Comparison of ENCODE assay signal across 17 cellular contexts in the genomic region with DNA sequence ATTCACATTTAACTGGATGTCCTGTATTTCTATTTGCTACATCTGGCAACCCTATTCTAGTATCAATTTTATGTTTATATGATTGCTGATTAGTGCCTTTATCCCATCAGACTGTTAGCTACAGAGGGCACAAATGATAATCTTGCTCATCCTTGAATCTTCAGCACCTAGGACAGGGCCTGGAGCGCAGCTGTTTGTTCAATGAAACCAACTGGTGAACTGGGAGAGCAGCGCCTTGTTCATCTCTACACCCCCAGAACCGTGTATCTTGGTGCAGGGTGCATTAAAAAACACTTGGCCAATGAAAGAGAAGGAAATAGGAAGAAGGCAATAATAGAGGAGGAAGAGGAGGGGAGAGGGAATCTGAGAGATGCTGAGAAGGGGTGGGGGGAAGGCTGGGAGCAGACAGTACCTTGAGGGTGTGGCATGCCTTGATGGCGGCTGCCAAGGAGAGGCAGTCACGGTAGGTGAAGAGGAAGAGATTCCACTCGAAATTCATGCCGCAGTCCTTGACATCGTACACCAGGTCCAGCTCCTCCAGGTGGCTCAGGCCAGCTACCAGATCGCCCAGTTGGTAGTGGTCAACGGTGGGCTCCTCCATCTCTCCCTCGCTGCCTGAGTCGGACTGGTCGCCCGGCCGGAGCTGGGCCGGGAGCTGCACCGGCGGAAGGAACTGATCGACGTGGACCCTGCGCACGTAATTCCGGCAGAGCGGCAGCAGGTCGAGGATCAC. TPM values are rescaled to one million over a fixed set of nuclear protein-coding genes. Genes with fewer than 3 reads are reported as not detected.
DNase-seq lines count a peak whose midpoint lies in the region; ATAC-seq and TF ChIP-seq lines count a peak whose summit lies in the region.
"Had no signal": no experiment of that assay in that cellular context is flagged by ENCODE, and none has a peak within 500 bp of the region (broad histone marks: within the 10 kb centered on the region; RNA-seq: fewer than 3 reads in every experiment).

No MANE protein-coding gene starts in this region.

- ATAC-seq in IMR-90 (ENCODE audit: low read depth) (peak; percentile 73; the same call in 1 of the 2 replicates), T-helper 17 cell (no peak), left lobe of liver (no peak)

- H3K27ac Mint-ChIP-seq in T-helper 17 cell, result no peak overlapping the region
- H3K27ac Mint-ChIP-seq: activated naive CD4-positive, alpha-beta T cell treated with anti-CD3 and anti-CD28 coated beads, Interleukin-2, amount 50 U/mL, for 24 hours had no signal

- H2AFZ ChIP-seq in IMR-90 (replicated peaks; ENCODE audit: low read length, poor library complexity), result no peak overlapping the region

- no peak overlapping the region for H2BK5ac ChIP-seq in IMR-90 (ENCODE audit: low read depth, low read length, poor library complexity, severe bottlenecking)

- H3K9ac ChIP-seq in IMR-90 (ENCODE audit: low read depth, low read length), result no peak overlapping the region

- TF ChIP-seq POLR2A in IMR-90 (IDR thresholded peaks at IDR 0.05; ENCODE audit: low read depth, low read length) (no peak), spleen (IDR thresholded peaks at IDR 0.05) (no peak)

- no peak overlapping the region for H2BK20ac ChIP-seq in IMR-90 (ENCODE audit: low read depth, low read length)

- intact Hi-C loops in IMR-90 (cut with micrococcal nuclease), result no loop called here
- intact Hi-C loops in spleen (cut with DNase I; ENCODE audit: low total_unique reads), result no loop called here

- no TSS peak for BruUV-seq in IMR-90 (replicated peaks; lab: Mats Ljungman, UMichigan)

- no peaks in the 10 kb centered on the region; the same call in 1 of the 2 replicates for H4K20me1 ChIP-seq in IMR-90 (ENCODE audit: insufficient read depth, low read length)

- H3K27me3 Mint-ChIP-seq in T-helper 17 cell, result peaks cover 69% of the 10 kb centered on the region

- 80% methylated on average over 1 of the region's 25 CpGs; no CpG with 5 or more reads in 1 of the 2 experiments for WGBS in IMR-90 (ENCODE audit: extremely low coverage in 2 of 2, insufficient read length in 1 of 2), 2 experiments
- 74 to 85% (median 81%) methylated on average over 24 to 25 of the region's 25 CpGs for WGBS in spleen, 5 donors

- no peak overlapping the region for H3K4ac ChIP-seq in IMR-90 (ENCODE audit: low read depth, low read length)

- H3K9me1 ChIP-seq in IMR-90 (ENCODE audit: insufficient read depth, low read length), result no peaks in the 10 kb centered on the region

- dilution Hi-C loops in IMR-90 (cut with HindIII; ENCODE audit: low sequenced_read_pairs, unreplicated experiment), result no loop called here

- no peaks in the 10 kb centered on the region for H3K79me1 ChIP-seq in IMR-90 (ENCODE audit: low read depth in 1 of 2, low read length in 2 of 2)

- H3K27me3 ChIP-seq in IMR-90 (ENCODE audit: control insufficient read depth, insufficient read depth, low read length) (peaks cover 38% of the 10 kb centered on the region), spleen (replicated peaks in 1 of 7) (peaks cover 0 to 76% (median 13%) of the 10 kb centered on the region in 7 donors)

- H3K23ac ChIP-seq in IMR-90 (ENCODE audit: low read depth, low read length), result no peak overlapping the region; the same call in 1 of the 2 replicates

- no peak overlapping the region for H3K4me3 ChIP-seq in IMR-90 (ENCODE audit: insufficient read depth, low read depth, low read length)
- no peak overlapping the region for H3K4me3 ChIP-seq in spleen
- H3K4me3 ChIP-seq: lung had no signal

- DNase-seq in AG20443 (ENCODE audit: low spot score) (peak; percentile 51), IMR-90 (peak; percentile 35), T-helper 17 cell (no peak), iPS-NIHi11 (ENCODE audit: low spot score) (peak; percentile 71), MV-4-11 (lab: John Stamatoyannopoulos, UW) (no peak), spleen (no peak), left lobe of liver (ENCODE audit: low spot score) (no peak), NCI-H345 (lab: John Stamatoyannopoulos, UW) (no peak)
- DNase-seq: GF-D8, NCI-H1105, NCI-H526, Right ventricle myocardium superior, WERI-Rb-1 had no signal

- H4K8ac ChIP-seq in IMR-90 (ENCODE audit: low read depth in 2 of 2, low read length in 2 of 2), result no peak overlapping the region

- H3K9me3 ChIP-seq in IMR-90 (ENCODE audit: control insufficient read depth, insufficient read depth, low read length) (no peaks in the 10 kb centered on the region), T-helper 17 cell (ENCODE audit: control insufficient read depth, low read length, poor library complexity, severe bottlenecking) (no peaks in the 10 kb centered on the region), spleen (no peaks in the 10 kb centered on the region)
- H3K9me3 ChIP-seq: neutrophil had no signal

- no peak overlapping the region for H2AK9ac ChIP-seq in IMR-90 (replicated peaks; ENCODE audit: low read depth, low read length, poor library complexity)

- H3K36me3 Mint-ChIP-seq in T-helper 17 cell (ENCODE audit: low read depth), result peaks cover 22% of the 10 kb centered on the region
- H3K36me3 Mint-ChIP-seq: activated naive CD4-positive, alpha-beta T cell treated with anti-CD3 and anti-CD28 coated beads, Interleukin-2, amount 50 U/mL, for 24 hours had no signal

- H3K27ac ChIP-seq in IMR-90 (ENCODE audit: insufficient read depth, low read length) (no peak overlapping the region), spleen (no peak overlapping the region)
- H3K27ac ChIP-seq: neutrophil, WERI-Rb-1 had no signal

- TF ChIP-seq CTCF in IMR-90 (conservative IDR thresholded peaks at IDR 0.05; ENCODE audit: low read depth, low read length) (no peak), spleen (IDR thresholded peaks at IDR 0.05 in 8 of 11, conservative IDR thresholded peaks at IDR 0.05 in 3 of 11) (no peak)

- POLR2A ChIA-PET in IMR-90 (lab: Charles Lee; ENCODE audit: unreplicated experiment), result no interaction called here

- H3K36me3 ChIP-seq in IMR-90 (ENCODE audit: control insufficient read depth, insufficient read depth, low read length) (no peaks in the 10 kb centered on the region), spleen (no peaks in the 10 kb centered on the region)
- H3K36me3 ChIP-seq: neutrophil, WERI-Rb-1 had no signal

- no peak overlapping the region for H4K5ac ChIP-seq in IMR-90 (ENCODE audit: low read depth, low read length)

- H4K91ac ChIP-seq in IMR-90 (ENCODE audit: insufficient read depth, low read depth, low read length), result no peak overlapping the region

- H2BK15ac ChIP-seq in IMR-90 (ENCODE audit: low read depth, low read length), result no peak overlapping the region

- peak overlapping the region; percentile 36 for H3K4me3 Mint-ChIP-seq in T-helper 17 cell
- H3K4me3 Mint-ChIP-seq: activated naive CD4-positive, alpha-beta T cell treated with anti-CD3 and anti-CD28 coated beads, Interleukin-2, amount 50 U/mL, for 24 hours; central memory CD8-positive, alpha-beta T cell had no signal

- in situ Hi-C loops in IMR-90 (cut with MboI; ENCODE audit: low sequenced_read_pairs), result no loop called here

- CTCF ChIA-PET in IMR-90 (lab: Yijun Ruan, JAX), result no interaction called here

- peaks cover 8% of the 10 kb centered on the region for H3K4me1 Mint-ChIP-seq in T-helper 17 cell
- H3K4me1 Mint-ChIP-seq: activated naive CD4-positive, alpha-beta T cell treated with anti-CD3 and anti-CD28 coated beads, Interleukin-2, amount 50 U/mL, for 24 hours; central memory CD8-positive, alpha-beta T cell had no signal

- no peak for TF ChIP-seq RAD21 in IMR-90 (IDR thresholded peaks at IDR 0.05; ENCODE audit: low read length)

- no peaks in the 10 kb centered on the region for H3K4me1 ChIP-seq in IMR-90 (ENCODE audit: control insufficient read depth, insufficient read depth, low read length)
- H3K4me1 ChIP-seq in spleen, result peaks cover 0 to 7% (median 0%) of the 10 kb centered on the region in 6 donors

- H3K18ac ChIP-seq in IMR-90 (ENCODE audit: low read depth, low read length), result no peak overlapping the region

- no peak overlapping the region for H2AK5ac ChIP-seq in IMR-90 (ENCODE audit: low read depth, low read length)

- H3K14ac ChIP-seq in IMR-90 (replicated peaks; ENCODE audit: low read depth, low read length), result no peak overlapping the region

- H3K4me2 ChIP-seq in IMR-90 (ENCODE audit: low read depth, low read length), result no peak overlapping the region

- H2BK120ac ChIP-seq in IMR-90 (ENCODE audit: low read depth, low read length), result no peak overlapping the region

- no peak overlapping the region for H3K56ac ChIP-seq in IMR-90 (ENCODE audit: extremely low read depth, insufficient read depth, low read length)

RNA-seq across cellular contexts. Expression of a gene that starts 15.5 kb away (rescaled TPM):
- not detected in 2 replicates for total RNA-seq in IMR-90 (2012; rRNA removed)
- polyA plus RNA-seq in IMR-90 (2012; rRNA removed), result not detected in 2 replicates
- polyA plus RNA-seq in IMR-90 (2012; cell fraction: cytosol; rRNA removed), result 0.01 TPM in 1 of 2 replicates, not detected in the other
- 0.06 and 0.15 TPM in 2 replicates for polyA plus RNA-seq in IMR-90 (2012; cell fraction: nucleus; rRNA removed; ENCODE audit: low replicate concordance)
- total RNA-seq in T-helper 17 cell, result not detected
- under 1 TPM in 1 of 7 donors, not detected in 6; 0.17 TPM for total RNA-seq in spleen
- polyA plus RNA-seq in spleen, result under 1 TPM in 2 of 3 donors, not detected in 1; 0.03 to 0.11 TPM
- total RNA-seq in left lobe of liver, result not detected
- total RNA-seq: Right ventricle myocardium superior had no signal

RNA-seq across cellular contexts. Expression of a gene that starts 20.4 kb away (rescaled TPM):
- total RNA-seq in IMR-90 (2012; rRNA removed) (7.5 and 7.9 TPM in 2 replicates), T-helper 17 cell (10 to 100 TPM; 59.2 to 62.8 TPM), spleen (10 to 100 TPM; 32.2 to 89.7 (median 60.7) TPM), left lobe of liver (2.8 TPM)
- polyA plus RNA-seq in IMR-90 (2012; rRNA removed) (13.0 and 16.7 TPM in 2 replicates), spleen (10 to 100 TPM; 41.3 to 49.8 (median 42.3) TPM)
- 17.6 and 22.6 TPM in 2 replicates for polyA plus RNA-seq in IMR-90 (2012; cell fraction: cytosol; rRNA removed)
- polyA plus RNA-seq in IMR-90 (2012; cell fraction: nucleus; rRNA removed; ENCODE audit: low replicate concordance), result 14.5 and 23.0 TPM in 2 replicates

RNA-seq across cellular contexts. Expression of a gene that starts 27.4 kb away (rescaled TPM):
- total RNA-seq in IMR-90 (2012; rRNA removed) (10.4 and 10.8 TPM in 2 replicates), T-helper 17 cell (10 to 100 TPM; 13.1 to 14.8 TPM), spleen (10 to 100 TPM; 11.0 to 16.8 (median 14.6) TPM), left lobe of liver (7.7 TPM)
- polyA plus RNA-seq in IMR-90 (2012; rRNA removed) (9.1 and 10.3 TPM in 2 replicates), spleen (1 to 10 TPM; 3.5 to 6.7 (median 3.7) TPM)
- polyA plus RNA-seq in IMR-90 (2012; cell fraction: cytosol; rRNA removed), result 8.0 and 8.9 TPM in 2 replicates
- 15.6 and 29.8 TPM in 2 replicates for polyA plus RNA-seq in IMR-90 (2012; cell fraction: nucleus; rRNA removed; ENCODE audit: low replicate concordance)

RNA-seq across cellular contexts. Expression of a gene that starts 28.4 kb away (rescaled TPM):
- total RNA-seq in IMR-90 (2012; rRNA removed) (41.7 and 51.4 TPM in 2 replicates), T-helper 17 cell (10 to 100 TPM; 14.7 to 15.2 TPM), spleen (10 to 100 TPM; 22.4 to 30.4 (median 27.9) TPM), left lobe of liver (18.4 TPM)
- polyA plus RNA-seq in IMR-90 (2012; rRNA removed) (89.9 and 94.8 TPM in 2 replicates), spleen (10 to 100 TPM; 17.6 to 22.0 (median 21.7) TPM)
- polyA plus RNA-seq in IMR-90 (2012; cell fraction: cytosol; rRNA removed), result 91.0 and 123 TPM in 2 replicates
- 64.5 and 76.3 TPM in 2 replicates for polyA plus RNA-seq in IMR-90 (2012; cell fraction: nucleus; rRNA removed; ENCODE audit: low replicate concordance)

RNA-seq across cellular contexts. Expression of a gene that starts 38.8 kb away (rescaled TPM):
- total RNA-seq in IMR-90 (2012; rRNA removed) (1,307 and 1,440 TPM in 2 replicates), T-helper 17 cell (100 to 1,000 TPM; 454 to 478 TPM), spleen (100 to 1,000 TPM; 372 to 546 (median 415) TPM), left lobe of liver (187 TPM)
- polyA plus RNA-seq in IMR-90 (2012; rRNA removed) (771 and 887 TPM in 2 replicates), spleen (100 to 1,000 TPM; 196 to 330 (median 302) TPM)
- 246 and 656 TPM in 2 replicates for polyA plus RNA-seq in IMR-90 (2012; cell fraction: cytosol; rRNA removed)
- polyA plus RNA-seq in IMR-90 (2012; cell fraction: nucleus; rRNA removed; ENCODE audit: low replicate concordance), result 158 and 414 TPM in 2 replicates

Comparison
In these comparisons a context has a peak if more than half of its experiments do, and no peak if none do; other contexts are left out.
1. DNase-seq: peak in AG20443 (single experiment), IMR-90 (single experiment) and iPS-NIHi11 (single experiment); none in T-helper 17 cell (0 of 3), MV-4-11 (single experiment), spleen (single experiment), left lobe of liver (single experiment) and NCI-H345 (single experiment).